1 cellular context compared by ENCODE assay signal in genomic region chr17:48614904-48615211, GRCh38.
TF ChIP-seq lines count a peak whose summit lies in the region.

No MANE protein-coding gene starts in this region.

TF ChIP-seq in A549, 52 proteins besides CTCF, POLR2A, EP300 and RAD21:
- TF ChIP-seq HDAC2 (IDR thresholded peaks at IDR 0.05) (no peak), EHF (CRISPR knock-in tag; IDR thresholded peaks at IDR 0.05) (no peak), KDM1A (IDR thresholded peaks at IDR 0.05; ENCODE audit: low read depth) (no peak), HOXA7 (CRISPR knock-in tag; IDR thresholded peaks at IDR 0.05) (no peak), FOSL2 (IDR thresholded peaks at IDR 0.05) (no peak), FOSL2 (CRISPR knock-in tag; IDR thresholded peaks at IDR 0.05) (no peak), KDM5A (IDR thresholded peaks at IDR 0.05) (no peak), CBX2 (IDR thresholded peaks at IDR 0.05; ENCODE audit: borderline replicate concordance, low read depth) (no peak), CBX8 (IDR thresholded peaks at IDR 0.05) (no peak), MYC (IDR thresholded peaks at IDR 0.05; ENCODE audit: borderline replicate concordance, low read length) (no peak), RFX5 (IDR thresholded peaks at IDR 0.05) (no peak), JUN (IDR thresholded peaks at IDR 0.05) (no peak), TP53 (CRISPR knock-in tag; IDR thresholded peaks at IDR 0.05) (no peak), RCOR1 (IDR thresholded peaks at IDR 0.05; ENCODE audit: low read depth, low read length) (no peak), HMGXB4 (CRISPR knock-in tag; IDR thresholded peaks at IDR 0.05; ENCODE audit: borderline replicate concordance) (no peak), FOSB (CRISPR knock-in tag; IDR thresholded peaks at IDR 0.05) (no peak), FOXS1 (CRISPR knock-in tag; IDR thresholded peaks at IDR 0.05) (no peak)
- TF ChIP-seq, protein P1, sequence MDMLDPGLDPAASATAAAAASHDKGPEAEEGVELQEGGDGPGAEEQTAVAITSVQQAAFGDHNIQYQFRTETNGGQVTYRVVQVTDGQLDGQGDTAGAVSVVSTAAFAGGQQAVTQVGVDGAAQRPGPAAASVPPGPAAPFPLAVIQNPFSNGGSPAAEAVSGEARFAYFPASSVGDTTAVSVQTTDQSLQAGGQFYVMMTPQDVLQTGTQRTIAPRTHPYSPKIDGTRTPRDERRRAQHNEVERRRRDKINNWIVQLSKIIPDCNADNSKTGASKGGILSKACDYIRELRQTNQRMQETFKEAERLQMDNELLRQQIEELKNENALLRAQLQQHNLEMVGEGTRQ (IDR thresholded peaks at IDR 0.05) = no peak
